In genomic region chr2:223801702-223802101, GRCh38 we compare ENCODE assay signal across 19 cellular contexts. TPM values are rescaled to one million over a fixed set of nuclear protein-coding genes. Genes with fewer than 3 reads are reported as not detected.
A peak's percentile ranks its signal among the peaks of the same experiment; 100 is the strongest.
DNase-seq lines count a peak whose midpoint lies in the region; ATAC-seq, FAIRE-seq and TF ChIP-seq lines count a peak whose summit lies in the region.
"Had no signal": no experiment of that assay in that cellular context is flagged by ENCODE, and none has a peak within 500 bp of the region (broad histone marks: within the 10 kb centered on the region; RNA-seq: fewer than 3 reads in every experiment).

No MANE protein-coding gene starts in this region.

- peaks cover 57% of the 10 kb centered on the region for H3K4me1 Mint-ChIP-seq in chondrocyte (ENCODE audit: low read depth)

- DNase-seq in A172 (ENCODE audit: low spot score) (peak; percentile 11), Caki2 (ENCODE audit: low read depth) (peak; percentile 67), RCC 7860 (ENCODE audit: low spot score) (peak; percentile 66), chondrocyte (ENCODE audit: low spot score) (no peak), midbrain (lab: John Stamatoyannopoulos, UW) (no peak), hypothalamus (lab: John Stamatoyannopoulos, UW) (no peak)
- DNase-seq: ACHN; AML-193; CD4-positive, alpha-beta T cell; DND-41; NCI-H1048; NCI-H146; NCI-H2081 treated with DMSO at 0.1 percent for 48 hours; NCI-H524 treated with DMSO at 0.1 percent for 48 hours; SW 1271 had no signal

- no peaks in the 10 kb centered on the region for H3K9me3 Mint-ChIP-seq in chondrocyte (ENCODE audit: low read depth)
- H3K9me3 Mint-ChIP-seq: CD4-positive, alpha-beta T cell had no signal

- no peaks in the 10 kb centered on the region for H3K27me3 Mint-ChIP-seq in chondrocyte (ENCODE audit: low read depth)
- H3K27me3 Mint-ChIP-seq: CD4-positive, alpha-beta T cell had no signal

- H3K4me3 Mint-ChIP-seq in chondrocyte (ENCODE audit: unreplicated experiment), result no peak overlapping the region
- H3K4me3 Mint-ChIP-seq: CD4-positive, alpha-beta T cell had no signal

- peak overlapping the region; percentile 1 for H3K27ac Mint-ChIP-seq in chondrocyte (ENCODE audit: unreplicated experiment)
- H3K27ac Mint-ChIP-seq: CD4-positive, alpha-beta T cell had no signal

- no peak for TF ChIP-seq CTCF in chondrocyte (IDR thresholded peaks at IDR 0.05)

- no peaks in the 10 kb centered on the region for H3K36me3 Mint-ChIP-seq in chondrocyte (ENCODE audit: low read depth)

- no peak for FAIRE-seq in RCC 7860 (lab: Jason Lieb, UNC)
- FAIRE-seq: G401.6, H1 had no signal

- ATAC-seq in HG02571 (IDR thresholded peaks at IDR 0.05; ENCODE audit: unreplicated experiment) (no peak), GM19023 (IDR thresholded peaks at IDR 0.05; ENCODE audit: unreplicated experiment) (no peak)

- in situ Hi-C loops in Caki2 (cut with HindIII; ENCODE audit: low pct_unique_long_range_greater_than_20kb, low sequenced_read_pairs), result no loop called here

RNA-seq across cellular contexts. Expression of gene AP1S3, which starts 35.7 kb away (rescaled TPM):
- total RNA-seq in A172 (2014; rRNA removed; shearing (Covaris generic)), result 8.9 and 27.7 TPM in 2 replicates
- 43.9 and 52.9 TPM in 2 replicates for total RNA-seq in Caki2 (2014; rRNA removed; shearing (Covaris generic); ENCODE audit: low replicate concordance)
- total RNA-seq in chondrocyte, result 5.2 to 6.4 TPM (median 5.5 TPM) in 3 replicates

Comparison
In these comparisons a context has a peak if more than half of its experiments do, and no peak if none do; other contexts are left out.
1. DNase-seq: peak in A172 (single experiment), Caki2 (single experiment) and RCC 7860 (single experiment); none in chondrocyte (single experiment), midbrain (single experiment) and hypothalamus (0 of 51).